In the genomic region with DNA sequence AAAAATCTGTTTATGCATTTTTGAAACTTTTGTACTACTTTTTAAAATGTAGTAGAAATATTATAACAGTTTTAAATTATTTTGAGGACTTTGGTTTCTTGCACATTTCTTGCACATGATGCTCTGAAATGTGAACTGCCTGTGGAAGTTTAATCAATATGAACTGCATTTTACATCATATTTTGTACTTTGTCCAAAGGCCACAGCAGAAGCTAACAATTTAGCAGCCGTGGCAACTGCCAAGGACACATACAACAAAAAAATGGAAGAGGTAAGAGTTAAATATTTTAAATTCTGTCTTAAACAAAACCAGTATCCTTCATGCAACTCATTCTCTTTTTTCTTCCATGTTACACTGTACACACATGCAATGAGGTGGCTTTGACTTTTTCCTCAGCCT, we compare ENCODE assay signal across 30 cellular contexts.
"Had no signal": no experiment of that assay in that cellular context is flagged by ENCODE, and none has a peak within 500 bp of the region (broad histone marks: within the 10 kb centered on the region; RNA-seq: fewer than 3 reads in every experiment).

No MANE protein-coding gene starts in this region.

- H3K36me3 ChIP-seq: adrenal gland, breast epithelium, cardiac muscle cell, colonic mucosa, gastrocnemius medialis had no signal

- H3K27me3 ChIP-seq: adrenal gland, body of pancreas, breast epithelium, cardiac muscle cell, colonic mucosa, dorsolateral prefrontal cortex, foreskin keratinocyte, gastrocnemius medialis, heart left ventricle had no signal

- DNase-seq: activated CD4-positive, alpha-beta memory T cell treated with anti-CD3 and anti-CD28 coated beads, Interleukin-2, amount 10 ng/mL, durations not matched to agents 7 days and 5 days; activated CD4-positive, alpha-beta T cell treated with anti-CD3 and anti-CD28 coated beads for 36 hours; activated CD4-positive, alpha-beta T cell treated with anti-CD3 and anti-CD28 coated beads, Interleukin-2, amount 10 ng/mL, durations not matched to agents 24 days and 14 days; activated CD4-positive, CD25-positive, alpha-beta regulatory T cell; activated CD4-positive, CD25-positive, alpha-beta regulatory T cell treated with anti-CD3 and anti-CD28 coated beads, Interleukin-2, amount 50 U/mL, for 72 hours; activated CD8-positive, alpha-beta memory T cell treated with anti-CD3 and anti-CD28 coated beads, Interleukin-2, amount 50 U/mL, for 48 hours; activated gamma-delta T cell treated with Interleukin-2 at 50 U/mL for 16 hours; activated naive CD4-positive, alpha-beta T cell treated with anti-CD3 and anti-CD28 coated beads, Interleukin-2, amount 50 U/mL, for 16 hours; activated naive CD4-positive, alpha-beta T cell treated with Interleukin-2 at 50 U/mL for 16 hours; activated T-cell treated with anti-CD3 and anti-CD28 coated beads for 4 hours; activated T-cell treated with anti-CD3 and anti-CD28 coated beads, Interleukin-2, amount 50 U/mL, for 24 hours; activated T-cell treated with anti-CD3 and anti-CD28 coated beads, Interleukin-2, amount 50 U/mL, for 72 hours; adrenal gland; amygdala; aorta; body of pancreas; central memory CD4-positive, alpha-beta T cell; cerebellar nuclear complex; colonic mucosa; dorsolateral prefrontal cortex; effector memory CD4-positive, alpha-beta T cell; endodermal cell; foreskin keratinocyte; gastrocnemius medialis; glutamatergic neuron; heart left ventricle; T-helper 1 cell; T-helper 17 cell had no signal

- H3K9me3 ChIP-seq: adrenal gland, body of pancreas, breast epithelium, colonic mucosa, gastrocnemius medialis, heart left ventricle had no signal

- H3K27ac ChIP-seq: adrenal gland, body of pancreas, breast epithelium, cardiac muscle cell, colonic mucosa, foreskin keratinocyte, gastrocnemius medialis, heart left ventricle had no signal

- H3K4me1 ChIP-seq: adrenal gland, body of pancreas, breast epithelium, colonic mucosa, gastrocnemius medialis, heart left ventricle had no signal

- H3K4me3 ChIP-seq: adrenal gland, body of pancreas, breast epithelium, cardiac muscle cell, colonic mucosa, dorsolateral prefrontal cortex, gastrocnemius medialis, heart left ventricle had no signal
